8 cellular contexts compared by ENCODE assay signal in genomic region chr16:88856828-88857727, GRCh38. TPM values are rescaled to one million over a fixed set of nuclear protein-coding genes. Genes with fewer than 3 reads are reported as not detected.
DNase-seq lines count a peak whose midpoint lies in the region; ATAC-seq and TF ChIP-seq lines count a peak whose summit lies in the region.

Gene GALNS, minus strand, starts transcription at chr16:88856947. Its CDS starts 70 bp downstream, at chr16:88856877.
Gene TRAPPC2L, plus strand, starts transcription at chr16:88857127. Its CDS starts 24 bp downstream, at chr16:88857151.

- H3K4me3 ChIP-seq in WERI-Rb-1 (ENCODE audit: low read depth, low read length) (peak within 1 kb of the TSS; percentile 84), breast epithelium (peak within 1 kb of the TSS; percentile 68 to 97 (median 75)), iPS-20b (ENCODE audit: low read length) (peak within 1 kb of the TSS; percentile 93), skin epidermis (peak within 1 kb of the TSS; percentile 73 to 99 (median 93))

- H3K9me3 ChIP-seq in WERI-Rb-1 (ENCODE audit: severe bottlenecking) (no peaks in the 10 kb centered on the region), breast epithelium (no peaks in the 10 kb centered on the region), iPS-20b (ENCODE audit: insufficient read depth, low read depth, low read length) (no peaks in the 10 kb centered on the region)

- ATAC-seq in GM18873 (IDR thresholded peaks at IDR 0.05; ENCODE audit: low FRiP score, unreplicated experiment) (peak; percentile 72), HG03139 (IDR thresholded peaks at IDR 0.05; ENCODE audit: unreplicated experiment) (peak; percentile 68)

- in situ Hi-C loops in ACHN (cut with HindIII; ENCODE audit: low pct_ligation_motif_present, low pct_unique_long_range_greater_than_20kb, low sequenced_read_pairs) = loop anchor here (25.0 kb wide), 1 partner anchor 95 kb away; no protein-coding TSS in a partner anchor

- DNase-seq in ACHN (peak; percentile 97), NCI-H2227 (lab: John Stamatoyannopoulos, UW; ENCODE audit: unreplicated experiment) (peak; percentile 96), WERI-Rb-1 (peak; percentile 92), breast epithelium (ENCODE audit: low spot score in 2 of 2) (peak; percentile 98 to 100)

- peak; percentile 46 for TF ChIP-seq POLR2A in breast epithelium (IDR thresholded peaks at IDR 0.05)

- H3K9ac ChIP-seq in iPS-20b (ENCODE audit: low read depth, low read length) = peak within 1 kb of the TSS; percentile 89

- H3K27ac ChIP-seq in WERI-Rb-1 (peak within 1 kb of the TSS; percentile 74), breast epithelium (peak within 1 kb of the TSS; percentile 79 to 91), iPS-20b (ENCODE audit: low read length) (no peak within 1 kb of the TSS), skin epidermis (peak within 1 kb of the TSS; percentile 45 to 94 (median 89))

- H3K27me3 ChIP-seq in WERI-Rb-1 (ENCODE audit: insufficient read depth, low read depth, severe bottlenecking) (no peaks in the 10 kb centered on the region), breast epithelium (no peaks in the 10 kb centered on the region), iPS-20b (ENCODE audit: insufficient read depth, low read length) (no peaks in the 10 kb centered on the region)

- H3K36me3 ChIP-seq in WERI-Rb-1 (no peaks in the 10 kb centered on the region; the same call in 1 of the 2 replicates), breast epithelium (no peaks in the 10 kb centered on the region), iPS-20b (ENCODE audit: insufficient read depth, low read depth, low read length) (peaks cover 36% of the 10 kb centered on the region)

- intact Hi-C loops in breast epithelium (cut with DNase I; ENCODE audit: low total_unique reads) = loop anchor here (1.0 kb wide), 1 partner anchor 13 kb away; no protein-coding TSS in a partner anchor

- H3K4me1 ChIP-seq in breast epithelium (peaks cover 0 to 7% of the 10 kb centered on the region in 2 donors), iPS-20b (ENCODE audit: insufficient read depth, low read length) (no peaks in the 10 kb centered on the region)

- TF ChIP-seq CTCF in WERI-Rb-1 (IDR thresholded peaks at IDR 0.05; ENCODE audit: low read depth, low read length) (no peak), breast epithelium (IDR thresholded peaks at IDR 0.05) (no peak)

RNA-seq across cellular contexts. Expression of gene GALNS, which starts in this region (rescaled TPM):
- total RNA-seq in breast epithelium = 10 to 100 TPM; 16.2 to 29.5 (median 17.9) TPM

RNA-seq across cellular contexts. Expression of gene TRAPPC2L, which starts in this region (rescaled TPM):
- 10 to 100 TPM; 32.1 to 37.8 (median 34.4) TPM for total RNA-seq in breast epithelium
